13 cellular contexts compared by ENCODE assay signal in the genomic region with DNA sequence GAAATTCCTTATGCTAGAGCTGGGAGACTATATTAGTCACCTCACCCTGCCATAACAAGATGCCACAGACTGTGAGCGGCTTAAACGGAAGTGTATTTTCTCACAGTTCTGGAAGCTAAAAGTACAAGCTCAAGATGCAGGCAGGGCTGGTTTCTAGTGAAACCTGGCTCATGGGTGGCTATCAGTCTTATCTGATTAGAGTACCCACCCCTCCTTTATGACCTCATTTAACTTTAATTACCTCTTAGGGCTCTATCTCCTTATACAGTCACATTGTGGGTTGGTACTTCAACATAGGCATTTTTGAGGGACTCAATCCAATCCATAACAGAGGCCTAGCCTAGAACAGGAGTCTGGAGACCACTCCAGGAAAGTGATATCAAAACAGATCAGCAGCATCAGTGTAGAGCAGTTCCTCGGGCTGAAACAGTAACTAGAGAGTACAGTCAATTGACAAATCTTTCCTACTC. TPM values are rescaled to one million over a fixed set of nuclear protein-coding genes. Genes with fewer than 3 reads are reported as not detected.
DNase-seq lines count a peak whose midpoint lies in the region; ATAC-seq, FAIRE-seq and TF ChIP-seq lines count a peak whose summit lies in the region.
"Had no signal": no experiment of that assay in that cellular context is flagged by ENCODE, and none has a peak within 500 bp of the region (broad histone marks: within the 10 kb centered on the region; RNA-seq: fewer than 3 reads in every experiment).

No MANE protein-coding gene starts in this region.

- no TSS peak for BruUV-seq in HepG2 (replicated peaks; lab: Mats Ljungman, UMichigan)

- peaks cover 23 to 29% of the 10 kb centered on the region in 2 experiments for H3K36me3 ChIP-seq in HepG2 (replicated peaks in 1 of 2; ENCODE audit: control insufficient read depth in 1 of 2, insufficient read depth in 2 of 2, low read length in 2 of 2)
- peaks cover 0 to 24% (median 6%) of the 10 kb centered on the region in 4 donors for H3K36me3 ChIP-seq in right lobe of liver
- peaks cover 0 to 16% (median 4%) of the 10 kb centered on the region in 4 donors for H3K36me3 ChIP-seq in transverse colon

- peaks cover 39 to 41% (median 40%) of the 10 kb centered on the region in 3 donors for H3K4me1 Mint-ChIP-seq in T-cell

- peak overlapping the region in 1 of 3 donors; percentile 18 for H3K4me3 Mint-ChIP-seq in T-cell

- WGBS in HepG2 (ENCODE audit: low lambda C conversion rate), result 82% methylated on average over 3 of the region's 3 CpGs
- WGBS in right lobe of liver (ENCODE audit: insufficient coverage, low coverage, low lambda C conversion rate, missing lambda C conversion rate), result 82% methylated on average over 3 of the region's 3 CpGs
- 45 to 51% methylated on average over 2 to 3 of the region's 3 CpGs for WGBS in transverse colon (ENCODE audit: low coverage in 1 of 2), 2 donors

- H3K27ac Mint-ChIP-seq in T-cell, result no peak overlapping the region

- no peak for TF ChIP-seq CTCF in HepG2 (CRISPR knock-in tag; IDR thresholded peaks at IDR 0.05)
- TF ChIP-seq CTCF in right lobe of liver (IDR thresholded peaks at IDR 0.05), result no peak
- no peak for TF ChIP-seq CTCF in transverse colon (IDR thresholded peaks at IDR 0.05)

- POLR2A ChIA-PET in HepG2 (lab: Yijun Ruan, JAX) (interaction anchor here (1.0 kb wide), 1 partner anchor 39 kb away, joined by 4 read pairs; no protein-coding TSS in a partner anchor), T-cell (lab: Charles Lee) (no interaction called here)

- no peak for FAIRE-seq in HepG2 (lab: Jason Lieb, UNC)

- no peak for TF ChIP-seq RAD21 in HepG2 (CRISPR knock-in tag; IDR thresholded peaks at IDR 0.05)

- intact Hi-C loops in HepG2 (cut with micrococcal nuclease; ENCODE audit: unreplicated experiment) (no loop called here), right lobe of liver (cut with DNase I) (no loop called here), transverse colon (cut with DNase I; ENCODE audit: low total_unique reads) (no loop called here)

- H3K9me3 ChIP-seq in HepG2 (ENCODE audit: low read length) (no peaks in the 10 kb centered on the region), right lobe of liver (no peaks in the 10 kb centered on the region), transverse colon (no peaks in the 10 kb centered on the region)

- no peak overlapping the region for H3K27ac ChIP-seq in HepG2 (ENCODE audit: extremely low read length, insufficient read depth, low read length)
- H3K27ac ChIP-seq in right lobe of liver, result no peak overlapping the region
- peak overlapping the region; percentile 73 to 79 (median 75) for H3K27ac ChIP-seq in transverse colon
- H3K27ac ChIP-seq: PC-9 had no signal

- H3K27me3 Mint-ChIP-seq in T-cell, result peaks cover 0 to 14% of the 10 kb centered on the region in 2 donors

- TF ChIP-seq POLR2A in HepG2 (IDR thresholded peaks at IDR 0.05; ENCODE audit: insufficient read depth in 1 of 2, low read depth in 2 of 2, low read length in 2 of 2), result peak in 1 of 2 experiments; percentile 26; a peak in 1 of 4 replicates
- TF ChIP-seq POLR2A in right lobe of liver (IDR thresholded peaks at IDR 0.05), result no peak
- peak; percentile 14 for TF ChIP-seq POLR2A in transverse colon (IDR thresholded peaks at IDR 0.05)

- TF ChIP-seq EP300 in HepG2 (IDR thresholded peaks at IDR 0.05; ENCODE audit: low read depth in 2 of 2, low read length in 2 of 2) (no peak), HepG2 (CRISPR knock-in tag; IDR thresholded peaks at IDR 0.05; ENCODE audit: borderline replicate concordance) (no peak), transverse colon (IDR thresholded peaks at IDR 0.05; ENCODE audit: low read depth) (no peak)

- no peak; the same call in 2 of the 3 replicates for ATAC-seq in HepG2
- no peak for ATAC-seq in right lobe of liver
- ATAC-seq in T-cell (replicated peaks in 1 of 4), result no peak

- peaks cover 25% of the 10 kb centered on the region for H4K20me1 ChIP-seq in HepG2 (ENCODE audit: insufficient read depth, low read length)

- no peak overlapping the region for H3K4me3 ChIP-seq in HepG2 (replicated peaks in 1 of 3; ENCODE audit: insufficient read depth in 1 of 3, low read depth in 2 of 3, low read length in 3 of 3)
- H3K4me3 ChIP-seq in right lobe of liver, result no peak overlapping the region
- no peak overlapping the region for H3K4me3 ChIP-seq in transverse colon
- H3K4me3 ChIP-seq: PC-9, skin epidermis had no signal

- no peaks in the 10 kb centered on the region for H3K9me3 Mint-ChIP-seq in T-cell

- H2AFZ ChIP-seq in HepG2 (ENCODE audit: low read length), result no peak overlapping the region
- H2AFZ ChIP-seq: PC-9 had no signal

- no peak overlapping the region for H3K9ac ChIP-seq in HepG2 (ENCODE audit: insufficient read depth, low read depth, low read length)

- CTCF ChIA-PET in HepG2 (lab: Yijun Ruan, JAX; ENCODE audit: low intra/inter-chr PET ratio, low total read pairs) (no interaction called here), T-cell (lab: Charles Lee) (interaction anchor here in 1 of 2 donors (0.7 kb wide), 1 partner anchor 10 kb away, joined by 6 read pairs; no protein-coding TSS in a partner anchor)

- H3K36me3 Mint-ChIP-seq in T-cell, result no peaks in the 10 kb centered on the region

- H3K79me2 ChIP-seq in HepG2 (ENCODE audit: insufficient read depth, low read length), result peaks cover 28% of the 10 kb centered on the region

- H3K4me1 ChIP-seq in HepG2 (ENCODE audit: insufficient read depth, low read length), result peaks cover 26% of the 10 kb centered on the region
- peaks cover 0 to 15% (median 0%) of the 10 kb centered on the region in 4 donors for H3K4me1 ChIP-seq in right lobe of liver
- H3K4me1 ChIP-seq in transverse colon, result peaks cover 3 to 58% (median 31%) of the 10 kb centered on the region in 4 donors

- H3K4me2 ChIP-seq in HepG2 (ENCODE audit: low read depth, low read length), result no peak overlapping the region
- H3K4me2 ChIP-seq: PC-9 had no signal

- H3K27me3 ChIP-seq in HepG2 (ENCODE audit: control insufficient read depth in 1 of 2, insufficient read depth in 2 of 2, low read length in 2 of 2), result no peaks in the 10 kb centered on the region
- no peaks in the 10 kb centered on the region for H3K27me3 ChIP-seq in right lobe of liver
- H3K27me3 ChIP-seq in transverse colon, result no peaks in the 10 kb centered on the region

- DNase-seq in HepG2 (ENCODE audit: low spot score) (no peak), right lobe of liver (no peak), amniotic epithelial cell (ENCODE audit: low read depth) (peak; percentile 71), glomerular visceral epithelial cell (ENCODE audit: extremely low spot score) (peak; percentile 56), transverse colon (peak; percentile 59), OCI-M2 (lab: John Stamatoyannopoulos, UW; ENCODE audit: unreplicated experiment) (no peak), T-cell (no peak), DMS114 treated with DMSO at 0.1 percent for 48 hours (lab: John Stamatoyannopoulos, UW; ENCODE audit: unreplicated experiment) (no peak)
- DNase-seq: central memory CD4-positive, alpha-beta T cell; glutamatergic neuron; midbrain had no signal

- in situ Hi-C loops in HepG2 (cut with HindIII; ENCODE audit: extremely low pct_ligation_motif_present, low pct_unique_long_range_greater_than_20kb), result no loop called here
- in situ Hi-C loops in transverse colon (cut with MboI; ENCODE audit: low pct_ligation_motif_present in 1 of 4, low pct_unique_long_range_greater_than_20kb in 1 of 4, low sequenced_read_pairs in 3 of 4), result loop anchor here in 2 of 4 donors (25.0 kb wide), 2 partner anchors 175 to 900 kb away; no protein-coding TSS in a partner anchor

RNA-seq across cellular contexts. Expression of a gene that starts 2.3 kb away (rescaled TPM):
- total RNA-seq in HepG2 (2016; rRNA removed; fragmentation: Illumina TruSeq; extraction: Trizol) (47.5 and 82.0 TPM in 2 replicates), right lobe of liver (10 to 100 TPM in 1 of 6 experiments, 1 to 10 TPM in 5; 4.7 to 13.7 (median 7.0) TPM), transverse colon (10 to 100 TPM in 3 of 4 donors, 1 to 10 TPM in 1; 7.9 to 31.8 (median 16.6) TPM), T-cell (10 to 100 TPM; 13.6 to 20.0 (median 17.7) TPM)
- total RNA-seq in HepG2 (2016; cell fraction: cytosol; rRNA removed; fragmentation: Illumina TruSeq; extraction: Trizol; ENCODE audit: low read depth), result 4.5 and 5.3 TPM in 2 replicates
- 53.2 and 86.1 TPM in 2 replicates for total RNA-seq in HepG2 (2016; cell fraction: insoluble cytoplasmic fraction; rRNA removed; fragmentation: Illumina TruSeq; extraction: Trizol)
- total RNA-seq in HepG2 (2016; cell fraction: membrane; rRNA removed; fragmentation: Illumina TruSeq; extraction: Trizol), result 13.9 and 17.5 TPM in 2 replicates
- total RNA-seq in HepG2 (2016; cell fraction: nucleus; rRNA removed; fragmentation: Illumina TruSeq; extraction: Trizol), result 32.5 and 36.4 TPM in 2 replicates
- polyA plus RNA-seq in HepG2 (2011; rRNA removed), result 11.6 and 17.5 TPM in 2 replicates
- polyA plus RNA-seq in HepG2 (2011; cell fraction: cytosol; rRNA removed), result 7.7 and 8.9 TPM in 2 replicates
- polyA plus RNA-seq in HepG2 (2011; cell fraction: nucleus; rRNA removed), result 7.9 and 11.5 TPM in 2 replicates
- polyA plus RNA-seq in HepG2 (2012), result 12.4 and 15.5 TPM in 2 replicates
- 2.1 and 2.4 TPM in 2 replicates for polyA plus RNA-seq in HepG2 (2016; cell fraction: cytosol; fragmentation: Illumina TruSeq; extraction: Trizol; ENCODE audit: low read depth)
- 53.9 and 61.3 TPM in 2 replicates for polyA plus RNA-seq in HepG2 (2016; cell fraction: insoluble cytoplasmic fraction; fragmentation: Illumina TruSeq; extraction: Trizol; ENCODE audit: low read depth)
- 6.2 and 7.3 TPM in 2 replicates for polyA plus RNA-seq in HepG2 (2016; cell fraction: membrane; fragmentation: Illumina TruSeq; extraction: Trizol; ENCODE audit: low read depth)
- polyA plus RNA-seq in HepG2 (2016; cell fraction: nucleus; fragmentation: Illumina TruSeq; extraction: Trizol; ENCODE audit: insufficient read depth, low read depth), result 40.0 and 41.7 TPM in 2 replicates
- 7.8 and 10.6 TPM in 2 replicates for polyA minus RNA-seq in HepG2 (2011; rRNA and poly(A)+ RNA removed; ENCODE audit: low replicate concordance)
- 9.2 and 11.9 TPM in 2 replicates for polyA minus RNA-seq in HepG2 (2011; cell fraction: cytosol; rRNA and poly(A)+ RNA removed)
- polyA minus RNA-seq in HepG2 (2011; cell fraction: nucleus; rRNA and poly(A)+ RNA removed), result 28.1 and 32.1 TPM in 2 replicates

RNA-seq across cellular contexts. Expression of a gene that starts 46.2 kb away (rescaled TPM):
- total RNA-seq in HepG2 (2016; rRNA removed; fragmentation: Illumina TruSeq; extraction: Trizol) (89.8 and 133 TPM in 2 replicates), right lobe of liver (10 to 100 TPM; 64.6 to 94.2 (median 82.1) TPM), transverse colon (100 to 1,000 TPM; 160 to 243 (median 202) TPM), T-cell (1 to 10 TPM in 1 of 5 donors, under 1 TPM in 3, not detected in 1; 0.12 to 1.0 (median 0.80) TPM)
- 7.1 and 8.3 TPM in 2 replicates for total RNA-seq in HepG2 (2016; cell fraction: cytosol; rRNA removed; fragmentation: Illumina TruSeq; extraction: Trizol; ENCODE audit: low read depth)
- total RNA-seq in HepG2 (2016; cell fraction: insoluble cytoplasmic fraction; rRNA removed; fragmentation: Illumina TruSeq; extraction: Trizol), result 86.8 and 115 TPM in 2 replicates
- total RNA-seq in HepG2 (2016; cell fraction: membrane; rRNA removed; fragmentation: Illumina TruSeq; extraction: Trizol), result 25.8 and 26.4 TPM in 2 replicates
- 108 and 127 TPM in 2 replicates for total RNA-seq in HepG2 (2016; cell fraction: nucleus; rRNA removed; fragmentation: Illumina TruSeq; extraction: Trizol)
- polyA plus RNA-seq in HepG2 (2011; rRNA removed), result 101 and 117 TPM in 2 replicates
- polyA plus RNA-seq in HepG2 (2011; cell fraction: cytosol; rRNA removed), result 90.6 and 111 TPM in 2 replicates
- 212 and 239 TPM in 2 replicates for polyA plus RNA-seq in HepG2 (2011; cell fraction: nucleus; rRNA removed)
- polyA plus RNA-seq in HepG2 (2012), result 214 and 279 TPM in 2 replicates
- 1.6 and 1.8 TPM in 2 replicates for polyA plus RNA-seq in HepG2 (2016; cell fraction: cytosol; fragmentation: Illumina TruSeq; extraction: Trizol; ENCODE audit: low read depth)
- polyA plus RNA-seq in HepG2 (2016; cell fraction: insoluble cytoplasmic fraction; fragmentation: Illumina TruSeq; extraction: Trizol; ENCODE audit: low read depth), result 60.1 and 69.4 TPM in 2 replicates
- polyA plus RNA-seq in HepG2 (2016; cell fraction: membrane; fragmentation: Illumina TruSeq; extraction: Trizol; ENCODE audit: low read depth), result 3.9 and 5.4 TPM in 2 replicates
- 79.3 and 87.4 TPM in 2 replicates for polyA plus RNA-seq in HepG2 (2016; cell fraction: nucleus; fragmentation: Illumina TruSeq; extraction: Trizol; ENCODE audit: insufficient read depth, low read depth)
- polyA minus RNA-seq in HepG2 (2011; rRNA and poly(A)+ RNA removed; ENCODE audit: low replicate concordance), result 21.3 and 192 TPM in 2 replicates
- polyA minus RNA-seq in HepG2 (2011; cell fraction: cytosol; rRNA and poly(A)+ RNA removed), result 301 and 325 TPM in 2 replicates
- 412 and 443 TPM in 2 replicates for polyA minus RNA-seq in HepG2 (2011; cell fraction: nucleus; rRNA and poly(A)+ RNA removed)

Comparison
In these comparisons a context has a peak if more than half of its experiments do, and no peak if none do; other contexts are left out.
1. DNase-seq: peak in amniotic epithelial cell (single experiment), glomerular visceral epithelial cell (single experiment) and transverse colon (single experiment); none in HepG2 (single experiment), right lobe of liver (0 of 3), OCI-M2 (single experiment), T-cell (0 of 34) and DMS114 treated with DMSO at 0.1 percent for 48 hours (single experiment).
2. H3K27ac ChIP-seq: peak in transverse colon (4 of 4); none in HepG2 (single experiment) and right lobe of liver (0 of 3).